In genomic region chr22:23749747-23750373, GRCh38 we compare ENCODE assay signal across 9 cellular contexts. TPM values are rescaled to one million over a fixed set of nuclear protein-coding genes. Genes with fewer than 3 reads are reported as not detected.
DNase-seq lines count a peak whose midpoint lies in the region; ATAC-seq and TF ChIP-seq lines count a peak whose summit lies in the region.
"Had no signal": no experiment of that assay in that cellular context is flagged by ENCODE, and none has a peak within 500 bp of the region (broad histone marks: within the 10 kb centered on the region; RNA-seq: fewer than 3 reads in every experiment).

No MANE protein-coding gene starts in this region.

- H3K36me3 Mint-ChIP-seq in GM23338 (ENCODE audit: low read depth), result peaks cover 7% of the 10 kb centered on the region

- intact Hi-C loops in PC-3 (cut with micrococcal nuclease), result no loop called here
- intact Hi-C loops in esophagus muscularis mucosa (cut with DNase I), result loop anchor here (5.0 kb wide), 1 partner anchor 33 kb away; no protein-coding TSS in a partner anchor

- H2AFZ ChIP-seq in GM23338 (no peak overlapping the region), PC-3 (ENCODE audit: low read length) (0 out of 2 replicates have a peak overlapping the region, but pooled peaks have one; percentile 95)

- H3K4me2 ChIP-seq in GM23338 (peak overlapping the region; percentile 95), PC-3 (ENCODE audit: low read length) (peak overlapping the region; percentile 97)

- POLR2A ChIA-PET in PC-3 (lab: Charles Lee; ENCODE audit: unreplicated experiment), result no interaction called here

- TF ChIP-seq CTCF in GM23338 (conservative IDR thresholded peaks at IDR 0.05; ENCODE audit: low read depth in 2 of 2) (no peak), PC-3 (conservative IDR thresholded peaks at IDR 0.05; ENCODE audit: low read depth, low read length) (no peak), esophagus muscularis mucosa (IDR thresholded peaks at IDR 0.05) (no peak), WERI-Rb-1 (IDR thresholded peaks at IDR 0.05; ENCODE audit: low read depth, low read length) (no peak)

- H3F3A ChIP-seq in GM23338 (replicated peaks; ENCODE audit: low read depth) (0 out of 2 replicates have a peak, but pooled peaks cover 5% of the 10 kb centered on the region), PC-3 (ENCODE audit: low read length, unreplicated experiment) (no peaks in the 10 kb centered on the region)

- CTCF ChIA-PET in PC-3 (lab: Charles Lee), result no interaction called here

- no peak for DNase-seq in GM23338 (ENCODE audit: low spot score)
- no peak for DNase-seq in PC-3
- DNase-seq in esophagus muscularis mucosa (ENCODE audit: extremely low spot score), result no peak
- no peak for DNase-seq in skeletal muscle cell (ENCODE audit: low read depth)
- DNase-seq in WERI-Rb-1, result no peak
- DNase-seq in activated CD8-positive, alpha-beta memory T cell treated with anti-CD3 and anti-CD28 coated beads for 24 hours, result no peak
- DNase-seq in cerebellum (ENCODE audit: low spot score), result no peak
- DNase-seq: activated gamma-delta T cell had no signal

- no peak for TF ChIP-seq POLR2A in esophagus muscularis mucosa (IDR thresholded peaks at IDR 0.05; ENCODE audit: low read depth)

- H3K27ac ChIP-seq in GM23338 (ENCODE audit: low read depth) (no peak overlapping the region), PC-3 (ENCODE audit: low read length) (no peak overlapping the region), esophagus muscularis mucosa (replicated peaks in 1 of 4) (peak overlapping the region in 2 of 4 donors; percentile 91 to 92), WERI-Rb-1 (no peak overlapping the region)

- H3K36me3 ChIP-seq in GM23338 (ENCODE audit: insufficient read depth), result no peaks in the 10 kb centered on the region
- H3K36me3 ChIP-seq in PC-3 (ENCODE audit: low read depth, low read length), result peaks cover 1% of the 10 kb centered on the region; the same call in 1 of the 2 replicates
- peaks cover 0 to 9% (median 5%) of the 10 kb centered on the region in 4 donors for H3K36me3 ChIP-seq in esophagus muscularis mucosa
- H3K36me3 ChIP-seq in WERI-Rb-1, result peaks cover 6% of the 10 kb centered on the region

- H3K4me1 Mint-ChIP-seq in GM23338, result peaks cover 29% of the 10 kb centered on the region

- H3K27me3 ChIP-seq in GM23338 (ENCODE audit: insufficient read depth) (no peaks in the 10 kb centered on the region), PC-3 (ENCODE audit: low read length) (no peaks in the 10 kb centered on the region), esophagus muscularis mucosa (no peaks in the 10 kb centered on the region), WERI-Rb-1 (ENCODE audit: insufficient read depth, low read depth, severe bottlenecking) (no peaks in the 10 kb centered on the region)

- no peak overlapping the region; the same call in 1 of the 2 replicates for H3K9ac ChIP-seq in PC-3 (ENCODE audit: low read length)

- H3K9me3 ChIP-seq in PC-3 (ENCODE audit: low read length), result no peaks in the 10 kb centered on the region
- H3K9me3 ChIP-seq in esophagus muscularis mucosa, result no peaks in the 10 kb centered on the region
- H3K9me3 ChIP-seq in WERI-Rb-1 (ENCODE audit: severe bottlenecking), result no peaks in the 10 kb centered on the region

- no peaks in the 10 kb centered on the region for H3K9me3 Mint-ChIP-seq in GM23338

- H3K9me2 ChIP-seq in GM23338 (ENCODE audit: insufficient read depth) (no peaks in the 10 kb centered on the region), PC-3 (replicated peaks; ENCODE audit: low read length) (no peaks in the 10 kb centered on the region)

- no peak overlapping the region for H3K27ac Mint-ChIP-seq in GM23338

- no peaks in the 10 kb centered on the region for H4K20me1 ChIP-seq in GM23338 (replicated peaks; ENCODE audit: insufficient read depth)
- H4K20me1 ChIP-seq in PC-3 (ENCODE audit: low read length), result no peaks in the 10 kb centered on the region

- H3K4me3 ChIP-seq in GM23338, result peak overlapping the region; percentile 91
- H3K4me3 ChIP-seq in PC-3 (ENCODE audit: low read length), result peak overlapping the region; percentile 86
- peak overlapping the region; percentile 61 to 90 (median 86) for H3K4me3 ChIP-seq in esophagus muscularis mucosa
- peak overlapping the region; percentile 94 for H3K4me3 ChIP-seq in skeletal muscle cell (ENCODE audit: low read depth, low read length)
- H3K4me3 ChIP-seq in WERI-Rb-1 (ENCODE audit: low read depth, low read length), result no peak overlapping the region

- no peak for TF ChIP-seq EP300 in esophagus muscularis mucosa (IDR thresholded peaks at IDR 0.05)

- peaks cover 20% of the 10 kb centered on the region for H3K27me3 Mint-ChIP-seq in GM23338 (ENCODE audit: insufficient read depth, low read depth, poor library complexity)

- ATAC-seq in GM23338, result no peak
- no peak for ATAC-seq in PC-3
- ATAC-seq in GM19397 (IDR thresholded peaks at IDR 0.05; ENCODE audit: unreplicated experiment), result no peak

- no TSS peak for BruUV-seq in PC-3 (replicated peaks; lab: Mats Ljungman, UMichigan)

- H3K4me3 Mint-ChIP-seq in GM23338, result peak overlapping the region; percentile 80

- 64% methylated on average over 13 of the region's 13 CpGs for WGBS in esophagus muscularis mucosa

- H3K4me1 ChIP-seq in GM23338 (ENCODE audit: insufficient read depth), result peaks cover 10% of the 10 kb centered on the region
- H3K4me1 ChIP-seq in PC-3 (ENCODE audit: insufficient read depth, low read length), result peaks cover 8% of the 10 kb centered on the region
- H3K4me1 ChIP-seq in esophagus muscularis mucosa, result peaks cover 10 to 26% (median 22%) of the 10 kb centered on the region in 4 donors

- H3K79me2 ChIP-seq in GM23338 (replicated peaks; ENCODE audit: insufficient read depth) (no peaks in the 10 kb centered on the region; the same call in 1 of the 2 replicates), PC-3 (ENCODE audit: low read length) (0 out of 2 replicates have a peak, but pooled peaks cover 4% of the 10 kb centered on the region)

TF ChIP-seq in GM23338, 12 proteins besides CTCF, POLR2A, EP300 and RAD21 (continues in another document):
- TF ChIP-seq STAT1 (IDR thresholded peaks at IDR 0.05; ENCODE audit: unreplicated experiment) (no peak), NANOG (IDR thresholded peaks at IDR 0.05; ENCODE audit: borderline replicate concordance) (no peak), POLR2AphosphoS5 (IDR thresholded peaks at IDR 0.05; ENCODE audit: low read depth) (no peak), ETS1 (IDR thresholded peaks at IDR 0.05) (no peak), JUNB (IDR thresholded peaks at IDR 0.05; ENCODE audit: unreplicated experiment) (no peak), EZH2 (IDR thresholded peaks at IDR 0.05; ENCODE audit: low read depth, unreplicated experiment) (no peak), EZH2phosphoT487 (IDR thresholded peaks at IDR 0.05; ENCODE audit: unreplicated experiment) (no peak)

RNA-seq across cellular contexts. Expression of gene ZNF70, which starts 1.1 kb away (rescaled TPM):
- total RNA-seq in GM23338 (2014; rRNA removed; shearing (Covaris generic)), result 2.6 TPM in 2 replicates
- 0.19 and 0.45 TPM in 2 replicates for polyA plus RNA-seq in GM23338 (2016; fragmentation: Nextera tagmentation; extraction: Ambion mirVana)
- total RNA-seq in PC-3 (2014; rRNA removed), result 2.3 and 3.7 TPM in 2 replicates
- total RNA-seq in esophagus muscularis mucosa, result 1 to 10 TPM; 3.1 to 6.5 (median 5.4) TPM
- total RNA-seq in cerebellum, result 6.7 TPM

RNA-seq across cellular contexts. Expression of gene VPREB3, which starts 4.4 kb away (rescaled TPM):
- not detected in 2 replicates for total RNA-seq in GM23338 (2014; rRNA removed; shearing (Covaris generic))
- polyA plus RNA-seq in GM23338 (2016; fragmentation: Nextera tagmentation; extraction: Ambion mirVana), result 1.1 and 2.1 TPM in 2 replicates
- total RNA-seq in PC-3 (2014; rRNA removed) (0.77 TPM in 1 of 2 replicates, not detected in the other), esophagus muscularis mucosa (not detected), cerebellum (not detected)

RNA-seq across cellular contexts. Expression of gene C22orf15, which starts 12.9 kb away (rescaled TPM):
- 3.6 and 5.7 TPM in 2 replicates for total RNA-seq in GM23338 (2014; rRNA removed; shearing (Covaris generic))
- 9.3 and 10.1 TPM in 2 replicates for polyA plus RNA-seq in GM23338 (2016; fragmentation: Nextera tagmentation; extraction: Ambion mirVana)
- total RNA-seq in PC-3 (2014; rRNA removed), result not detected in 2 replicates
- under 1 TPM in 1 of 4 donors, not detected in 3; 0.58 TPM for total RNA-seq in esophagus muscularis mucosa
- not detected for total RNA-seq in cerebellum

RNA-seq across cellular contexts. Expression of gene CHCHD10, which starts 17.9 kb away (rescaled TPM):
- 1.2 and 11.4 TPM in 2 replicates for total RNA-seq in GM23338 (2014; rRNA removed; shearing (Covaris generic))
- polyA plus RNA-seq in GM23338 (2016; fragmentation: Nextera tagmentation; extraction: Ambion mirVana), result 101 and 113 TPM in 2 replicates
- total RNA-seq in PC-3 (2014; rRNA removed), result 52.2 and 98.1 TPM in 2 replicates
- total RNA-seq in esophagus muscularis mucosa, result 10 to 100 TPM; 22.9 to 97.7 (median 44.6) TPM
- 2.4 TPM for total RNA-seq in cerebellum

RNA-seq across cellular contexts. Expression of gene MMP11, which starts 22.8 kb away (rescaled TPM):
- total RNA-seq in GM23338 (2014; rRNA removed; shearing (Covaris generic)), result 12.1 and 17.4 TPM in 2 replicates
- polyA plus RNA-seq in GM23338 (2016; fragmentation: Nextera tagmentation; extraction: Ambion mirVana), result 4.9 and 5.3 TPM in 2 replicates
- total RNA-seq in PC-3 (2014; rRNA removed) (2.4 and 5.9 TPM in 2 replicates), esophagus muscularis mucosa (1 to 10 TPM; 2.8 to 6.5 (median 5.4) TPM), cerebellum (6.4 TPM)
